In genomic region chr13:98590471-98590870, GRCh38 we compare ENCODE assay signal across 3 cellular contexts. TPM values are rescaled to one million over a fixed set of nuclear protein-coding genes. Genes with fewer than 3 reads are reported as not detected.
DNase-seq lines count a peak whose midpoint lies in the region; ATAC-seq and TF ChIP-seq lines count a peak whose summit lies in the region.
"Not testable (repeated sequence)": the region's sequence is repeated elsewhere in the genome, so short reads cannot be mapped to it uniquely, and the experiment has no call there.

No MANE protein-coding gene starts in this region.

- not testable (repeated sequence) for H3K9me3 Mint-ChIP-seq in endodermal cell
- H3K9me3 Mint-ChIP-seq in osteocyte (ENCODE audit: unreplicated experiment): peaks cover 11% of the 10 kb centered on the region

- not testable (repeated sequence) for H3K27ac Mint-ChIP-seq in endodermal cell; osteocyte (ENCODE audit: unreplicated experiment)

- H3K4me1 Mint-ChIP-seq in endodermal cell; osteocyte (ENCODE audit: unreplicated experiment): not testable (repeated sequence)

- peaks cover 14% of the 10 kb centered on the region for H3K9me3 ChIP-seq in endodermal cell (ENCODE audit: control insufficient read depth, low read length)

- not testable (repeated sequence) for H3K4me1 ChIP-seq in endodermal cell (ENCODE audit: control insufficient read depth, insufficient read depth, low read length)

- not testable (repeated sequence) for H3K9ac ChIP-seq in endodermal cell (ENCODE audit: extremely low read depth, low read length, poor library complexity, severe bottlenecking)

- not testable (repeated sequence) for H3K27me3 Mint-ChIP-seq in endodermal cell (ENCODE audit: insufficient read depth); osteocyte (ENCODE audit: unreplicated experiment)

- WGBS in endodermal cell (ENCODE audit: insufficient coverage in 1 of 2, insufficient read length in 1 of 2), 2 experiments: 83 to 100% methylated on average over 5 to 6 of the region's 6 CpGs

- not testable (repeated sequence) for H3K36me3 Mint-ChIP-seq in endodermal cell (ENCODE audit: low read depth); osteocyte (ENCODE audit: unreplicated experiment)

- H3K4me3 Mint-ChIP-seq in endodermal cell; osteocyte (ENCODE audit: unreplicated experiment): not testable (repeated sequence)

- H3K27me3 ChIP-seq in endodermal cell (ENCODE audit: control insufficient read depth, insufficient read depth, low read length, poor library complexity, severe bottlenecking): not testable (repeated sequence)

- not testable (repeated sequence) for ATAC-seq in SK-N-SH treated with all-trans-retinoic acid at 6 μM for 48 hours

- not testable (repeated sequence) for H3K36me3 ChIP-seq in endodermal cell (ENCODE audit: control insufficient read depth, insufficient read depth, low read length)

- not testable (repeated sequence) for DNase-seq in endodermal cell
- peak; percentile 8 for DNase-seq in osteocyte (ENCODE audit: extremely low spot score, unreplicated experiment)

- H3K27ac ChIP-seq in endodermal cell (ENCODE audit: low read depth, low read length): not testable (repeated sequence)

- TF ChIP-seq CTCF in endodermal cell (conservative IDR thresholded peaks at IDR 0.05); osteocyte (IDR thresholded peaks at IDR 0.05): not testable (repeated sequence)

- peak overlapping the region; percentile 23 for H3K4me3 ChIP-seq in endodermal cell (ENCODE audit: low read length)

TF ChIP-seq in SK-N-SH treated with all-trans-retinoic acid at 6 μM for 48 hours, 23 proteins besides CTCF, POLR2A, EP300 and RAD21:
- TF ChIP-seq ZFP30 (CRISPR knock-in tag; IDR thresholded peaks at IDR 0.05): peak; percentile 96

RNA-seq across cellular contexts. Expression of gene STK24, which starts 13.6 kb away (rescaled TPM):
- total RNA-seq in endodermal cell (100 to 1,000 TPM; 115 to 125 TPM), osteocyte (139 and 142 TPM in 2 replicates)
- 109 TPM for polyA plus RNA-seq in endodermal cell (2013, experiment 1 of 2)
- polyA plus RNA-seq in endodermal cell (2013, experiment 2 of 2): 110 TPM
